In genomic region chrX:2708016-2708415, GRCh38 we compare ENCODE assay signal across 9 cellular contexts. TPM values are rescaled to one million over a fixed set of nuclear protein-coding genes. Genes with fewer than 3 reads are reported as not detected.
DNase-seq lines count a peak whose midpoint lies in the region; ATAC-seq and TF ChIP-seq lines count a peak whose summit lies in the region.
"Had no signal": no experiment of that assay in that cellular context is flagged by ENCODE, and none has a peak within 500 bp of the region (broad histone marks: within the 10 kb centered on the region; RNA-seq: fewer than 3 reads in every experiment).

No MANE protein-coding gene starts in this region.

- peak overlapping the region; percentile 87 for H3K27ac Mint-ChIP-seq in activated CD4-positive, alpha-beta T cell treated with anti-CD3 and anti-CD28 coated beads, Interleukin-2, amount 10 ng/mL, durations not matched to agents 7 days and 5 days
- peak overlapping the region; percentile 93 for H3K27ac Mint-ChIP-seq in activated B cell treated with CpG ODN at 0.5 μM for 24 hours
- peak overlapping the region; percentile 92 for H3K27ac Mint-ChIP-seq in stimulated activated naive CD8-positive, alpha-beta T cell treated with anti-CD3 and anti-CD28 coated beads, Interleukin-15, Interleukin-2, amounts not matched to agents 100 ng/mL and 50 ng/mL, for 24 hours

- peaks cover 45% of the 10 kb centered on the region for H3K4me1 ChIP-seq in HAP-1

- H3K36me3 ChIP-seq in HAP-1 (replicated peaks): peaks cover 4% of the 10 kb centered on the region

- no peaks in the 10 kb centered on the region for H3K27me3 Mint-ChIP-seq in activated CD4-positive, alpha-beta T cell treated with anti-CD3 and anti-CD28 coated beads, Interleukin-2, amount 10 ng/mL, durations not matched to agents 7 days and 5 days
- no peaks in the 10 kb centered on the region for H3K27me3 Mint-ChIP-seq in activated B cell treated with CpG ODN at 0.5 μM for 24 hours
- H3K27me3 Mint-ChIP-seq in stimulated activated naive CD8-positive, alpha-beta T cell treated with anti-CD3 and anti-CD28 coated beads, Interleukin-15, Interleukin-2, amounts not matched to agents 100 ng/mL and 50 ng/mL, for 24 hours: no peaks in the 10 kb centered on the region

- H3K4me3 ChIP-seq in HAP-1: no peak overlapping the region

- H3K27me3 ChIP-seq in HAP-1 (ENCODE audit: low read depth): no peaks in the 10 kb centered on the region

- CTCF ChIA-PET in activated CD4-positive, alpha-beta T cell treated with anti-CD3 and anti-CD28 coated beads, Interleukin-2, amount 10 ng/mL, durations not matched to agents 7 days and 5 days (lab: Charles Lee): no interaction called here
- CTCF ChIA-PET in activated B cell treated with CpG ODN at 0.5 μM for 24 hours (lab: Charles Lee): no interaction called here

- H3K4me3 Mint-ChIP-seq in activated CD4-positive, alpha-beta T cell treated with anti-CD3 and anti-CD28 coated beads, Interleukin-2, amount 10 ng/mL, durations not matched to agents 7 days and 5 days: no peak overlapping the region
- peak overlapping the region; percentile 69 for H3K4me3 Mint-ChIP-seq in activated B cell treated with CpG ODN at 0.5 μM for 24 hours
- H3K4me3 Mint-ChIP-seq in stimulated activated naive CD8-positive, alpha-beta T cell treated with anti-CD3 and anti-CD28 coated beads, Interleukin-15, Interleukin-2, amounts not matched to agents 100 ng/mL and 50 ng/mL, for 24 hours: peak overlapping the region; percentile 36

- peaks cover 39% of the 10 kb centered on the region for H3K36me3 Mint-ChIP-seq in activated CD4-positive, alpha-beta T cell treated with anti-CD3 and anti-CD28 coated beads, Interleukin-2, amount 10 ng/mL, durations not matched to agents 7 days and 5 days (ENCODE audit: low read depth)
- peaks cover 10% of the 10 kb centered on the region for H3K36me3 Mint-ChIP-seq in activated B cell treated with CpG ODN at 0.5 μM for 24 hours (ENCODE audit: low read depth)
- peaks cover 14% of the 10 kb centered on the region for H3K36me3 Mint-ChIP-seq in stimulated activated naive CD8-positive, alpha-beta T cell treated with anti-CD3 and anti-CD28 coated beads, Interleukin-15, Interleukin-2, amounts not matched to agents 100 ng/mL and 50 ng/mL, for 24 hours (ENCODE audit: low read depth)

- in situ Hi-C loops in HAP-1 (cut with MboI; ENCODE audit: low sequenced_read_pairs): no loop called here

- H3K9me3 Mint-ChIP-seq in activated CD4-positive, alpha-beta T cell treated with anti-CD3 and anti-CD28 coated beads, Interleukin-2, amount 10 ng/mL, durations not matched to agents 7 days and 5 days: no peaks in the 10 kb centered on the region
- H3K9me3 Mint-ChIP-seq in activated B cell treated with CpG ODN at 0.5 μM for 24 hours: no peaks in the 10 kb centered on the region
- no peaks in the 10 kb centered on the region for H3K9me3 Mint-ChIP-seq in stimulated activated naive CD8-positive, alpha-beta T cell treated with anti-CD3 and anti-CD28 coated beads, Interleukin-15, Interleukin-2, amounts not matched to agents 100 ng/mL and 50 ng/mL, for 24 hours

- no peak for DNase-seq in activated CD4-positive, alpha-beta T cell treated with anti-CD3 and anti-CD28 coated beads, Interleukin-2, amount 10 ng/mL, durations not matched to agents 7 days and 5 days
- DNase-seq in activated CD4-positive, alpha-beta T cell treated with anti-CD3 and anti-CD28 coated beads, Interleukin-2, amount 50 U/mL, for 1 hour: no peak
- DNase-seq in activated B cell treated with CpG ODN at 0.5 μM for 24 hours (no peak), glomerular visceral epithelial cell (ENCODE audit: extremely low spot score) (peak; percentile 13), HAP-1 (ENCODE audit: low spot score in 2 of 2) (no peak), hippocampal formation (lab: John Stamatoyannopoulos, UW) (no peak)
- DNase-seq: SHP77 treated with DMSO at 0.1 percent for 48 hours had no signal

- intact Hi-C loops in activated B cell treated with CpG ODN at 0.5 μM for 24 hours (cut with micrococcal nuclease): loop anchor here (5.0 kb wide), 2 partner anchors 51 to 104 kb away; no protein-coding TSS in a partner anchor

- peaks cover 76% of the 10 kb centered on the region for H3K4me1 Mint-ChIP-seq in activated CD4-positive, alpha-beta T cell treated with anti-CD3 and anti-CD28 coated beads, Interleukin-2, amount 10 ng/mL, durations not matched to agents 7 days and 5 days
- H3K4me1 Mint-ChIP-seq in activated B cell treated with CpG ODN at 0.5 μM for 24 hours: peaks cover 65% of the 10 kb centered on the region
- H3K4me1 Mint-ChIP-seq in stimulated activated naive CD8-positive, alpha-beta T cell treated with anti-CD3 and anti-CD28 coated beads, Interleukin-15, Interleukin-2, amounts not matched to agents 100 ng/mL and 50 ng/mL, for 24 hours (ENCODE audit: low read depth): peaks cover 87% of the 10 kb centered on the region

- H3K9me3 ChIP-seq in HAP-1: no peaks in the 10 kb centered on the region

- POLR2A ChIA-PET in activated CD4-positive, alpha-beta T cell treated with anti-CD3 and anti-CD28 coated beads, Interleukin-2, amount 10 ng/mL, durations not matched to agents 7 days and 5 days (lab: Charles Lee): no interaction called here
- POLR2A ChIA-PET in activated B cell treated with CpG ODN at 0.5 μM for 24 hours (lab: Charles Lee): no interaction called here

- no peak for TF ChIP-seq CTCF in activated B cell treated with CpG ODN at 0.5 μM for 24 hours (IDR thresholded peaks at IDR 0.05)

- ATAC-seq in activated B cell treated with CpG ODN at 0.5 μM for 24 hours (ENCODE audit: low read depth): no peak
- no peak for ATAC-seq in GM18519 (IDR thresholded peaks at IDR 0.05; ENCODE audit: low FRiP score, unreplicated experiment)

RNA-seq across cellular contexts. Expression of gene CD99, which starts 16.9 kb away (rescaled TPM):
- total RNA-seq in activated CD4-positive, alpha-beta T cell treated with anti-CD3 and anti-CD28 coated beads, Interleukin-2, amount 10 ng/mL, durations not matched to agents 7 days and 5 days: 100 to 1,000 TPM; 261 to 314 TPM
- total RNA-seq in activated B cell treated with CpG ODN at 0.5 μM for 24 hours: 86.4 and 102 TPM in 2 replicates

RNA-seq across cellular contexts. Expression of gene XG, which starts 43.8 kb away (rescaled TPM):
- not detected for total RNA-seq in activated CD4-positive, alpha-beta T cell treated with anti-CD3 and anti-CD28 coated beads, Interleukin-2, amount 10 ng/mL, durations not matched to agents 7 days and 5 days
- not detected in 2 replicates for total RNA-seq in activated B cell treated with CpG ODN at 0.5 μM for 24 hours
